ENCODE assay signal across 10 cellular contexts in the genomic region with DNA sequence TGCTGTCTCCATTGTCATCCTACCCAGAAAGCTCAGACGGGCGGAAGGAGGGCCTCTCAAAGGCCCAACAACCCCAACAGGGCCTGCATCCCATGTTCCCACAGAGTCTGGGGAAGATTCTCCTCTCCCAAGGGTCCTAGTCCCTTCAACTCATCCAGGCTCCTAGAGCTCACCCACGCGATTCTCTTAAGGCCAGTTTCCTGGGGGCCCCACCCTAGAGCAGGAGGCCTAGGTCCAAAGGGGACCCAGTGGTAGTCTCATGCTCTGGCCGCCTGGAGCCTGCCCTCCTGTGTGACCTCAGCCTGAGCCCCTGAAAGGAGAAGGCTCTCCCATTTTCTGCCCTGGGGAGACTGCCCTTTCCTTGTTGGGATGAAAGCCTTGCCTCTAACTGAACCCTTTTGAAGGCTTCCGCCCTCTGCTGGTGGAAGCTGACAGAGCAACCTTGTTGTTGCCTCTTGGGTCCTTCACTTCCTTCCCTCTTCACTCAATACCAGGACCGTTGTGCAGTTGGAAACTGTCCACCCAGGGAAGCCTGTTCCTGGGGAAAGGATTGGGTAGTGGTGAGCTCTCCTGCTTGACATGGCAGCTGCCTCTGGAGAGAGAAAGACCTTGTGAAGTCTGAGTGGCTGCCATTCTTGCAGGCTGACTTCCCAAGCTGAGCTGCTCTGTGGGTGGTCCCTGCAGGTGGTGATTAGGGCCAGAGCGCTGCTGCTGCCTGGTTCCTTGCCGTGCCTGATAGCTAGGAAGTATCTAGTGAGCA.
DNase-seq lines count a peak whose midpoint lies in the region; ATAC-seq, FAIRE-seq and TF ChIP-seq lines count a peak whose summit lies in the region.
"Had no signal": no experiment of that assay in that cellular context is flagged by ENCODE, and none has a peak within 500 bp of the region (broad histone marks: within the 10 kb centered on the region; RNA-seq: fewer than 3 reads in every experiment).

No MANE protein-coding gene starts in this region.

- CTCF ChIA-PET in mammary epithelial cell (lab: Charles Lee; ENCODE audit: low non-redundant PET): interaction anchor here (0.6 to 1.3 kb wide), 4 partner anchors 17 to 358 kb away, joined by 3 to 7 read pairs (median 5); no protein-coding TSS in a partner anchor
- CTCF ChIA-PET in HepG2 (lab: Yijun Ruan, JAX; ENCODE audit: low intra/inter-chr PET ratio, low total read pairs): interaction anchor here (1.0 to 2.2 kb wide), 3 partner anchors 34 to 386 kb away, joined by 3 to 14 read pairs (median 8); no protein-coding TSS in a partner anchor

- 86% methylated on average over 8 of the region's 9 CpGs for WGBS in mammary epithelial cell (ENCODE audit: low coverage, missing lambda C conversion rate)
- WGBS in HepG2 (ENCODE audit: low lambda C conversion rate): 79% methylated on average over 9 of the region's 9 CpGs
- WGBS in testis, 2 donors: 73 to 81% methylated on average over 7 to 9 of the region's 9 CpGs

- BruUV-seq in mammary epithelial cell (replicated peaks; lab: Mats Ljungman, UMichigan): no TSS peak
- no TSS peak for BruUV-seq in HepG2 (replicated peaks; lab: Mats Ljungman, UMichigan)

- H3K27me3 ChIP-seq in mammary epithelial cell (ENCODE audit: insufficient read depth, low read length): no peaks in the 10 kb centered on the region
- H3K27me3 ChIP-seq in HepG2 (ENCODE audit: control insufficient read depth in 1 of 2, insufficient read depth in 2 of 2, low read length in 2 of 2): no peaks in the 10 kb centered on the region
- H3K27me3 ChIP-seq in testis: no peaks in the 10 kb centered on the region
- H3K27me3 ChIP-seq: tibial artery had no signal

- POLR2A ChIA-PET in HepG2 (lab: Yijun Ruan, JAX): no interaction called here

- intact Hi-C loops in mammary epithelial cell (cut with micrococcal nuclease): loop anchor here (1.0 to 2.0 kb wide), 2 partner anchors 34 to 366 kb away; a partner anchor contains a TSS
- intact Hi-C loops in HepG2 (cut with micrococcal nuclease; ENCODE audit: unreplicated experiment): loop anchor here (1.0 kb wide), 2 partner anchors 175 to 386 kb away; no protein-coding TSS in a partner anchor
- intact Hi-C loops in testis (cut with DNase I; ENCODE audit: low total_unique reads): no loop called here

- no peak overlapping the region for H3K27ac ChIP-seq in mammary epithelial cell (ENCODE audit: insufficient read depth, low read depth, low read length)
- no peak overlapping the region for H3K27ac ChIP-seq in HepG2 (ENCODE audit: extremely low read length, insufficient read depth, low read length)
- no peak overlapping the region for H3K27ac ChIP-seq in testis
- H3K27ac ChIP-seq: tibial artery had no signal

- H3K36me3 ChIP-seq in mammary epithelial cell (ENCODE audit: insufficient read depth, low read length) (no peaks in the 10 kb centered on the region), HepG2 (replicated peaks in 1 of 2; ENCODE audit: control insufficient read depth in 1 of 2, insufficient read depth in 2 of 2, low read length in 2 of 2) (peaks cover 0 to 8% of the 10 kb centered on the region in 2 experiments; a peak in 1 of 5 replicates), testis (ENCODE audit: low read depth, missing control alignments) (no peaks in the 10 kb centered on the region)

- dilution Hi-C loops in mammary epithelial cell (cut with HindIII; ENCODE audit: low sequenced_read_pairs): no loop called here

- peak; percentile 19 for DNase-seq in NCI-H345 (lab: John Stamatoyannopoulos, UW)
- no peak for DNase-seq in NCI-H345 treated with DMSO at 0.1 percent for 48 hours (lab: John Stamatoyannopoulos, UW; ENCODE audit: unreplicated experiment)
- DNase-seq in Jurkat, Clone E6-1 (ENCODE audit: low read depth, low spot score): peak; percentile 80
- peak; percentile 30 for DNase-seq in T follicular helper cell (ENCODE audit: low read depth)
- DNase-seq in mammary epithelial cell: peak; percentile 45
- peak; percentile 58 for DNase-seq in HepG2 (ENCODE audit: low spot score)
- peak; percentile 69 for DNase-seq in testis

- peak; percentile 41 for TF ChIP-seq RAD21 in HepG2 (CRISPR knock-in tag; IDR thresholded peaks at IDR 0.05)

- TF ChIP-seq CTCF in mammary epithelial cell (conservative IDR thresholded peaks at IDR 0.05 in 1 of 2, IDR thresholded peaks at IDR 0.05 in 1 of 2; ENCODE audit: extremely low read depth in 1 of 2, insufficient read depth in 1 of 2, low read depth in 1 of 2, low read length in 2 of 2) (peak; percentile 79 to 84), HepG2 (CRISPR knock-in tag; IDR thresholded peaks at IDR 0.05) (peak; percentile 76), testis (IDR thresholded peaks at IDR 0.05) (peak in 2 of 3 experiments; percentile 23 to 50)

- H3K9me3 ChIP-seq in mammary epithelial cell (replicated peaks; ENCODE audit: insufficient read depth, low read length) (no peaks in the 10 kb centered on the region), HepG2 (ENCODE audit: low read length) (no peaks in the 10 kb centered on the region), testis (no peaks in the 10 kb centered on the region)
- H3K9me3 ChIP-seq: tibial artery had no signal

- in situ Hi-C loops in mammary epithelial cell (cut with MboI; ENCODE audit: low sequenced_read_pairs in 2 of 2) (no loop called here), HepG2 (cut with HindIII; ENCODE audit: extremely low pct_ligation_motif_present, low pct_unique_long_range_greater_than_20kb) (no loop called here)

- H4K20me1 ChIP-seq in mammary epithelial cell (ENCODE audit: insufficient read depth, low read length): no peaks in the 10 kb centered on the region
- H4K20me1 ChIP-seq in HepG2 (ENCODE audit: insufficient read depth, low read length): no peaks in the 10 kb centered on the region

- no peak overlapping the region for H2AFZ ChIP-seq in mammary epithelial cell (ENCODE audit: low read depth, low read length)
- H2AFZ ChIP-seq in HepG2 (ENCODE audit: low read length): no peak overlapping the region

- TF ChIP-seq EP300 in HepG2 (IDR thresholded peaks at IDR 0.05; ENCODE audit: low read depth in 2 of 2, low read length in 2 of 2) (no peak), HepG2 (CRISPR knock-in tag; IDR thresholded peaks at IDR 0.05; ENCODE audit: borderline replicate concordance) (no peak)

- H3K4me1 ChIP-seq in mammary epithelial cell (ENCODE audit: insufficient read depth, low read length) (peaks cover 9% of the 10 kb centered on the region), HepG2 (ENCODE audit: insufficient read depth, low read length) (peaks cover 4% of the 10 kb centered on the region; the same call in 1 of the 2 replicates), testis (peaks cover 38% of the 10 kb centered on the region)
- H3K4me1 ChIP-seq: tibial artery had no signal

- H3K4me3 ChIP-seq in Jurkat, Clone E6-1 (ENCODE audit: low read length): no peak overlapping the region
- H3K4me3 ChIP-seq in mammary epithelial cell (replicated peaks in 1 of 3; ENCODE audit: insufficient read depth in 1 of 3, low read depth in 2 of 3, low read length in 3 of 3): no peak overlapping the region
- H3K4me3 ChIP-seq in HepG2 (replicated peaks in 1 of 3; ENCODE audit: insufficient read depth in 1 of 3, low read depth in 2 of 3, low read length in 3 of 3): no peak overlapping the region
- H3K4me3 ChIP-seq in testis: no peak overlapping the region
- H3K4me3 ChIP-seq: tibial artery had no signal

- H3K79me2 ChIP-seq in mammary epithelial cell (ENCODE audit: insufficient read depth, low read length) (no peaks in the 10 kb centered on the region), HepG2 (ENCODE audit: insufficient read depth, low read length) (no peaks in the 10 kb centered on the region)

- H3K4me2 ChIP-seq in mammary epithelial cell (ENCODE audit: insufficient read depth, low read depth, low read length): no peak overlapping the region
- H3K4me2 ChIP-seq in HepG2 (ENCODE audit: low read depth, low read length): no peak overlapping the region

- peak; percentile 84 for FAIRE-seq in HepG2 (lab: Jason Lieb, UNC)
- FAIRE-seq: colon had no signal

- ATAC-seq in HepG2: peak; percentile 90
- ATAC-seq in GM21529 (IDR thresholded peaks at IDR 0.05; ENCODE audit: unreplicated experiment): no peak

- no peak overlapping the region for H3K9ac ChIP-seq in mammary epithelial cell (ENCODE audit: insufficient read depth, low read length)
- no peak overlapping the region for H3K9ac ChIP-seq in HepG2 (ENCODE audit: insufficient read depth, low read depth, low read length)

- TF ChIP-seq POLR2A in HepG2 (IDR thresholded peaks at IDR 0.05; ENCODE audit: insufficient read depth in 1 of 2, low read depth in 2 of 2, low read length in 2 of 2): no peak
- TF ChIP-seq POLR2A in testis (IDR thresholded peaks at IDR 0.05): no peak

TF ChIP-seq in HepG2, 621 proteins besides CTCF, POLR2A, EP300 and RAD21 (continues in another document):
- TF ChIP-seq, protein P1, sequence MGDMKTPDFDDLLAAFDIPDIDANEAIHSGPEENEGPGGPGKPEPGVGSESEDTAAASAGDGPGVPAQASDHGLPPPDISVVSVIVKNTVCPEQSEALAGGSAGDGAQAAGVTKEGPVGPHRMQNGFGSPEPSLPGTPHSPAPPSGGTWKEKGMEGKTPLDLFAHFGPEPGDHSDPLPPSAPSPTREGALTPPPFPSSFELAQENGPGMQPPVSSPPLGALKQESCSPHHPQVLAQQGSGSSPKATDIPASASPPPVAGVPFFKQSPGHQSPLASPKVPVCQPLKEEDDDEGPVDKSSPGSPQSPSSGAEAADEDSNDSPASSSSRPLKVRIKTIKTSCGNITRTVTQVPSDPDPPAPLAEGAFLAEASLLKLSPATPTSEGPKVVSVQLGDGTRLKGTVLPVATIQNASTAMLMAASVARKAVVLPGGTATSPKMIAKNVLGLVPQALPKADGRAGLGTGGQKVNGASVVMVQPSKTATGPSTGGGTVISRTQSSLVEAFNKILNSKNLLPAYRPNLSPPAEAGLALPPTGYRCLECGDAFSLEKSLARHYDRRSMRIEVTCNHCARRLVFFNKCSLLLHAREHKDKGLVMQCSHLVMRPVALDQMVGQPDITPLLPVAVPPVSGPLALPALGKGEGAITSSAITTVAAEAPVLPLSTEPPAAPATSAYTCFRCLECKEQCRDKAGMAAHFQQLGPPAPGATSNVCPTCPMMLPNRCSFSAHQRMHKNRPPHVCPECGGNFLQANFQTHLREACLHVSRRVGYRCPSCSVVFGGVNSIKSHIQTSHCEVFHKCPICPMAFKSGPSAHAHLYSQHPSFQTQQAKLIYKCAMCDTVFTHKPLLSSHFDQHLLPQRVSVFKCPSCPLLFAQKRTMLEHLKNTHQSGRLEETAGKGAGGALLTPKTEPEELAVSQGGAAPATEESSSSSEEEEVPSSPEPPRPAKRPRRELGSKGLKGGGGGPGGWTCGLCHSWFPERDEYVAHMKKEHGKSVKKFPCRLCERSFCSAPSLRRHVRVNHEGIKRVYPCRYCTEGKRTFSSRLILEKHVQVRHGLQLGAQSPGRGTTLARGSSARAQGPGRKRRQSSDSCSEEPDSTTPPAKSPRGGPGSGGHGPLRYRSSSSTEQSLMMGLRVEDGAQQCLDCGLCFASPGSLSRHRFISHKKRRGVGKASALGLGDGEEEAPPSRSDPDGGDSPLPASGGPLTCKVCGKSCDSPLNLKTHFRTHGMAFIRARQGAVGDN (CRISPR knock-in tag; IDR thresholded peaks at IDR 0.05): 0 out of 2 replicates have a peak, but pooled peaks have one; percentile 23
- TF ChIP-seq ZNF350 (CRISPR knock-in tag; IDR thresholded peaks at IDR 0.05; ENCODE audit: borderline replicate concordance, low read depth): no peak
- peak; percentile 43 for TF ChIP-seq XRCC5 (optimal IDR thresholded peaks at IDR 0.05; ENCODE audit: low read length)
- no peak for TF ChIP-seq ZNF709 (CRISPR knock-in tag; IDR thresholded peaks at IDR 0.05)
